Comparison of ENCODE assay signal across 1 cellular context in the genomic region with DNA sequence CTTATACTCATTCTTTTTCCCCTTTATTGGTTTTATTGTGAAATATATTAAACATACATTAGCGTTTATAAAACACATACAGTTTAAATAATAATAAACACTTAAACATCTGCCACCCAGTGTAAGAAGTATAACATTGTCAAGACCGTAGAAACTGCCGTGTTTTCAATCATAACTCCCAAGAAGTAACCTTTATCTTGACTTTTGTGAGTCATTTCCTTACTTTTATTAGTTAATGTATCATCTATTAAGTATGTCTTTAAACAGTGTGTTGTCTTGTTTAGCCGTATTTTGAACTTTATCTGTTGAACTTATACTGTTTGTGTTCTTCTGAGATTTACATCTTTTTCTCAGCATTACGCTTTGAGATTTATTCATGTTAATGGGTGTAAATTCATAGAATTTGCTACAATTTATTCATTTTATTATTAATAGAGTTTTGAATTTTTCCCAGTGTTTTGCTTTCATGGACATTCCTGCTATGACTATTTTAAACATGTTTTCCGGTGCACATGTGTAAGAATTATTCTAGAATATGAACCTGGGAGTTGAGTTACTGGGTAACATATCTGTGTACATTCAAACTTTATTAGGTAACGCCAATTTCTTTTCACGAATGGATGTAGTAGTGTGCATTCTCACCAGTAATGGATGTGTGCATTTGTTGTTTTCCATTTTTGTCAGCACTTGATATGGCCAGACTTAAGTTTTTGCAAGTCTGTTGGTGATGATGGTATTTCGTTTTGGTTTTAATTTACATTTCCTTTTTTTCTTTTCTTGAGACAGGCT.
TF ChIP-seq lines count a peak whose summit lies in the region.

No MANE protein-coding gene starts in this region.

TF ChIP-seq in K562, 482 proteins besides CTCF, POLR2A, EP300 and RAD21 (continued from another document):
- TF ChIP-seq ZBTB40 (IDR thresholded peaks at IDR 0.05) (peak; percentile 71; the same call in 1 of the 2 replicates), ZBTB40 (CRISPR knock-in tag; IDR thresholded peaks at IDR 0.05) (no peak), CEBPB (tag; IDR thresholded peaks at IDR 0.05) (peak; percentile 73), CC2D1A (IDR thresholded peaks at IDR 0.05) (no peak), DACH1 (IDR thresholded peaks at IDR 0.05; ENCODE audit: partially characterized antibody) (peak; percentile 64)
